Comparison of ENCODE assay signal across 7 cellular contexts in the genomic region with DNA sequence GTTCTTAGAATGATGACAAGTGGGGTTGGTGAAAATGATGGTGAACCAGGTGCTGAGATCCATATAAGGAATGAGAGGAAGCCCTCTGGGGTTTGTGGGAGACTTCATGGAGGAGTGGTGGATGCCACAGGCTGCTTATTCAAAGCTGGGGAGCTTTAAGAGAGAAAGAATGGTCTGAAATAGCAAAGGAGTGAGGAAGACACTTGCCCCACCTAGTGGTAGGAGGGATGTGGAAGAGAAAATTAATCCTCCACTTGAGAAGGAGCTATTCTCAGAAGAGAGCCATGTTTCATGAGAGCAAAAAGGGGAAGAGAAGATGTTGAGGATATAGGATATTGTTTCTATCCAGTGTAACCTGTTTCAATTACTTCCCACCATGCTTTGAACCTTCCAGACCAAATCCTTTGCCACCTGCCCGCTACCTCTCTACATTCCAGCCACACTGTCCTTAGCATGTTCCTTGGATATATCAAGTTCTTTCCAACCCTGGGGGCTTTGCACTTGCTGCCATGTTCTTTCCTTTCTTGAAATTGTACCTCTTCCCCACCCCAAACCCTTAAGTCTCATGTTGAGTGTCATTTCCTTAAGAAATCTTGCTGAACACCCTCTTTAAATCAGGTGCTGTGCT. TPM values are rescaled to one million over a fixed set of nuclear protein-coding genes. Genes with fewer than 3 reads are reported as not detected.
DNase-seq lines count a peak whose midpoint lies in the region; ATAC-seq and TF ChIP-seq lines count a peak whose summit lies in the region.

No MANE protein-coding gene starts in this region.

- ATAC-seq in GM21723 (IDR thresholded peaks at IDR 0.05; ENCODE audit: unreplicated experiment): peak; percentile 57

- no peaks in the 10 kb centered on the region for H3K36me3 ChIP-seq in adrenal gland (replicated peaks in 1 of 2)
- H3K36me3 ChIP-seq in uterus: no peaks in the 10 kb centered on the region

- H3K27ac ChIP-seq in adrenal gland (no peak overlapping the region), uterus (no peak overlapping the region)

- H3K9me3 ChIP-seq in adrenal gland (replicated peaks in 1 of 3) (no peaks in the 10 kb centered on the region), uterus (no peaks in the 10 kb centered on the region)

- no peaks in the 10 kb centered on the region for H3K27me3 ChIP-seq in adrenal gland
- no peaks in the 10 kb centered on the region for H3K27me3 ChIP-seq in uterus

- TF ChIP-seq POLR2A in adrenal gland (IDR thresholded peaks at IDR 0.05) (no peak), uterus (IDR thresholded peaks at IDR 0.05) (no peak)

- H3K4me3 ChIP-seq in adrenal gland (no peak overlapping the region), uterus (no peak overlapping the region)

- intact Hi-C loops in adrenal gland (cut with DNase I) (no loop called here), uterus (cut with DNase I; ENCODE audit: low total_unique reads) (loop anchor here (10.0 kb wide), 2 partner anchors 54 to 704 kb away; partner anchors contain the start of gene NPL)

- H3K4me1 ChIP-seq in adrenal gland (replicated peaks in 1 of 2) (peaks cover 0 to 6% of the 10 kb centered on the region in 2 donors), uterus (no peaks in the 10 kb centered on the region)

- DNase-seq in DMS114 treated with DMSO at 0.1 percent for 48 hours (lab: John Stamatoyannopoulos, UW; ENCODE audit: unreplicated experiment) (peak; percentile 11), NCI-H2227 (lab: John Stamatoyannopoulos, UW; ENCODE audit: unreplicated experiment) (peak; percentile 64), adrenal gland (peak in 2 of 7 donors; percentile 43 to 45), kidney glomerular epithelial cell (lab: John Stamatoyannopoulos, UW) (peak; percentile 38), uterus (no peak), HK-2 (ENCODE audit: unreplicated experiment) (no peak)

- peak; percentile 46 to 61 (median 56) for TF ChIP-seq CTCF in adrenal gland (IDR thresholded peaks at IDR 0.05)
- peak; percentile 38 to 53 (median 49) for TF ChIP-seq CTCF in uterus (IDR thresholded peaks at IDR 0.05)

- 66 to 100% (median 90%) methylated on average over 1 of the region's 1 CpG for whole genome bisulfite sequencing in adrenal gland, 4 donors

RNA-seq across cellular contexts. Expression of gene ZNF648, which starts 19.6 kb away (rescaled TPM):
- total RNA-seq in adrenal gland: under 1 TPM in 1 of 8 donors, not detected in 7; 0.14 TPM
- not detected for polyA plus RNA-seq in adrenal gland
- 1 to 10 TPM in 2 of 4 donors, under 1 TPM in 1, not detected in 1; 0.27 to 1.8 (median 1.7) TPM for total RNA-seq in uterus

Comparison
In these comparisons a context has a peak if more than half of its experiments do, and no peak if none do; other contexts are left out.
1. DNase-seq: peak in DMS114 treated with DMSO at 0.1 percent for 48 hours (single experiment), NCI-H2227 (single experiment) and kidney glomerular epithelial cell (single experiment); none in uterus (0 of 2) and HK-2 (single experiment).